8 cellular contexts compared by ENCODE assay signal in the genomic region with DNA sequence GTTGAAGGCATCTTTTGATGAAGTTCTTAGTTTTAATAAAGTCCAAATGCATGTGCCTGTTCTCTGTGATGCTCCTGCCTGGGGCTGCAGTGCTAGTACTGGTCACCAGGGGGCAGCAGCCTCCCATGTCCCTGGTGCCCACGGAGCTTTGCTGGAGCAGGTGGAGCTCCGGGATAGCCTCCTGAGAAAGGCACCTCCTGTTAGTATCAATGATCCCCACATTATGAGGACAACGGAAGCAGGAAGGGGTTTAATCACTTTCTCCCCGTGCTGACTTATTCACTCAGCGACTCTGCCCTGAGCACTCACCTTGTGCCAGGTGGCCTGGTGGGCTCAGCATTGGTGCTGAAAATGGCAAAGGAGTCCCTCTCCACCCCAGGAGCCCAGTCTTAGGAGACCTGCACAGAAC.
DNase-seq lines count a peak whose midpoint lies in the region; ATAC-seq, FAIRE-seq and TF ChIP-seq lines count a peak whose summit lies in the region.

No MANE protein-coding gene starts in this region.

- POLR2A ChIA-PET in RWPE1 (lab: Yijun Ruan, JAX; ENCODE audit: low non-redundant PET): no interaction called here

- intact Hi-C loops in posterior cingulate gyrus (cut with DNase I): loop anchor here (1.0 to 5.0 kb wide), 2 partner anchors 138 to 376 kb away; no protein-coding TSS in a partner anchor

- CTCF ChIA-PET in RWPE1 (lab: Yijun Ruan, JAX): interaction anchor here (0.6 to 1.0 kb wide), 10 partner anchors 10 to 1500 kb away, joined by 3 to 6 read pairs (median 4); no protein-coding TSS in a partner anchor

- peaks cover 9% of the 10 kb centered on the region for H3K4me1 Mint-ChIP-seq in glutamatergic neuron (ENCODE audit: low read depth, unreplicated experiment)

- peak overlapping the region; percentile 90 for H3K27ac ChIP-seq in HL-60 (replicated peaks)
- H3K27ac ChIP-seq in RWPE1: no peak overlapping the region

- no peak overlapping the region for H3K4me3 ChIP-seq in HL-60 (replicated peaks; ENCODE audit: insufficient read depth, low read length)

- no peak overlapping the region for H3K4me3 Mint-ChIP-seq in glutamatergic neuron (ENCODE audit: unreplicated experiment)

- H3K27ac Mint-ChIP-seq in glutamatergic neuron (ENCODE audit: unreplicated experiment): no peak overlapping the region

- H3K36me3 Mint-ChIP-seq in glutamatergic neuron (ENCODE audit: unreplicated experiment): peaks cover 1% of the 10 kb centered on the region

- TF ChIP-seq CTCF in HL-60 (IDR thresholded peaks at IDR 0.05; ENCODE audit: insufficient read depth, low read length): peak; percentile 97
- peak; percentile 86 for TF ChIP-seq CTCF in RWPE1 (conservative IDR thresholded peaks at IDR 0.05; ENCODE audit: low read depth)
- peak; percentile 98 for TF ChIP-seq CTCF in glutamatergic neuron (IDR thresholded peaks at IDR 0.05; ENCODE audit: partially characterized antibody, unreplicated experiment)

- H3K9me3 Mint-ChIP-seq in glutamatergic neuron (ENCODE audit: unreplicated experiment): peaks cover 4% of the 10 kb centered on the region

- FAIRE-seq in urothelium cell line (lab: Jason Lieb, UNC): peak; percentile 88

- ATAC-seq in GM21619 (IDR thresholded peaks at IDR 0.05; ENCODE audit: unreplicated experiment): no peak

- DNase-seq in ELR (ENCODE audit: low read depth) (peak; percentile 63), HL-60 (ENCODE audit: low read depth in 1 of 2, low spot score in 1 of 2) (peak; percentile 65 to 83), RWPE1 (ENCODE audit: low spot score) (peak; percentile 26), glutamatergic neuron (peak; percentile 85), posterior cingulate gyrus (peak; percentile 59 to 96 (median 81)), urothelium cell line (ENCODE audit: low spot score) (peak; percentile 78)
- DNase-seq in activated gamma-delta T cell treated with anti-CD3 and anti-CD28 coated beads, Interleukin-2, amount 50 U/mL, for 16 hours (ENCODE audit: low read depth): peak; percentile 57

- H3K27me3 Mint-ChIP-seq in glutamatergic neuron (ENCODE audit: unreplicated experiment): peaks cover 2% of the 10 kb centered on the region

- H3K27me3 ChIP-seq in HL-60 (ENCODE audit: insufficient read depth, poor library complexity, severe bottlenecking): no peaks in the 10 kb centered on the region

Comparison
In these comparisons a context has a peak if more than half of its experiments do, and no peak if none do; other contexts are left out.
1. DNase-seq: peak in every context shown above with its lines; median percentile 85 in glutamatergic neuron; 81 in posterior cingulate gyrus; 78 in urothelium cell line; 74 in HL-60; 63 in ELR; 57 in activated gamma-delta T cell treated with anti-CD3 and anti-CD28 coated beads, Interleukin-2, amount 50 U/mL, for 16 hours; 26 in RWPE1.